In genomic region chr3:46947545-46947899, GRCh38 we compare ENCODE assay signal across 8 cellular contexts. TPM values are rescaled to one million over a fixed set of nuclear protein-coding genes. Genes with fewer than 3 reads are reported as not detected.
DNase-seq lines count a peak whose midpoint lies in the region; ATAC-seq and TF ChIP-seq lines count a peak whose summit lies in the region.

No MANE protein-coding gene starts in this region.

- intact Hi-C loops in HCT116 (cut with micrococcal nuclease) (no loop called here), psoas muscle (cut with DNase I) (no loop called here)

- H3K9me2 ChIP-seq in HCT116 (ENCODE audit: insufficient read depth) (no peaks in the 10 kb centered on the region), MM.1S (replicated peaks; ENCODE audit: insufficient read depth, low read length) (no peaks in the 10 kb centered on the region)

- CTCF ChIA-PET in HCT116 (lab: Charles Lee): interaction anchor here (1.3 to 1.8 kb wide), 2 partner anchors 12 to 24 kb away, joined by 4 to 7 read pairs; no protein-coding TSS in a partner anchor
- CTCF ChIA-PET in activated CD4-positive, alpha-beta memory T cell treated with anti-CD3 and anti-CD28 coated beads, Interleukin-2, amount 10 ng/mL, durations not matched to agents 7 days and 5 days (lab: Charles Lee): interaction anchor here (0.6 to 2.7 kb wide), 11 partner anchors 9 to 256 kb away, joined by 3 to 12 read pairs (median 4); partner anchors contain the start of gene NBEAL2

- RAD21 ChIA-PET in HCT116 (lab: Charles Lee; ENCODE audit: low non-redundant PET in 1 of 2, low total read pairs in 2 of 2, uncharacterized antibody in 2 of 2, unreplicated experiment in 2 of 2): interaction anchor here in 1 of 2 experiments (1.3 kb wide), 1 partner anchor 32 kb away, joined by 3 read pairs; the partner anchor contains the start of gene NBEAL2

- POLR2A ChIA-PET in HCT116 (lab: Charles Lee): interaction anchor here (0.7 to 1.9 kb wide), 3 partner anchors 12 to 29 kb away, joined by 3 to 5 read pairs (median 4); partner anchors contain the start of gene CCDC12
- POLR2A ChIA-PET in activated CD4-positive, alpha-beta memory T cell treated with anti-CD3 and anti-CD28 coated beads, Interleukin-2, amount 10 ng/mL, durations not matched to agents 7 days and 5 days (lab: Charles Lee): interaction anchor here (0.7 to 5.4 kb wide), 10 partner anchors 10 to 474 kb away, joined by 3 to 94 read pairs (median 16); partner anchors contain the start of genes CCDC12, NBEAL2, PTPN23 and SETD2

- H3K4me2 ChIP-seq in HCT116 (ENCODE audit: low read length) (peak overlapping the region; percentile 64), MM.1S (ENCODE audit: low read depth, low read length) (no peak overlapping the region)

- H3F3A ChIP-seq in MM.1S (ENCODE audit: insufficient read depth, low read length): no peaks in the 10 kb centered on the region

- DNase-seq in HCT116 (ENCODE audit: low read depth, low spot score): no peak
- no peak for DNase-seq in activated CD4-positive, alpha-beta memory T cell treated with anti-CD3 and anti-CD28 coated beads, Interleukin-2, amount 10 ng/mL, durations not matched to agents 7 days and 5 days
- no peak for DNase-seq in foreskin keratinocyte
- DNase-seq in psoas muscle: no peak
- DNase-seq in HCEC 1CT: no peak
- DNase-seq in HUDEP-2 (lab: John Stamatoyannopoulos, UW; ENCODE audit: unreplicated experiment in 76 of 76): no peak
- DNase-seq in NCI-H774 (lab: John Stamatoyannopoulos, UW): no peak
- DNase-seq in MM.1S: no peak

- peaks cover 46% of the 10 kb centered on the region for H3K36me3 Mint-ChIP-seq in activated CD4-positive, alpha-beta memory T cell treated with anti-CD3 and anti-CD28 coated beads, Interleukin-2, amount 10 ng/mL, durations not matched to agents 7 days and 5 days (ENCODE audit: low read depth)

- peaks cover 68 to 95% of the 10 kb centered on the region in 2 experiments for H3K4me1 ChIP-seq in HCT116 (ENCODE audit: control insufficient read depth in 1 of 2, insufficient read depth in 2 of 2, low read length in 2 of 2)
- H3K4me1 ChIP-seq in foreskin keratinocyte: peaks cover 47% of the 10 kb centered on the region
- peaks cover 84% of the 10 kb centered on the region for H3K4me1 ChIP-seq in psoas muscle
- H3K4me1 ChIP-seq in MM.1S (ENCODE audit: low read length): peaks cover 7% of the 10 kb centered on the region

- H3K27me3 ChIP-seq in HCT116 (ENCODE audit: insufficient read depth, low read length) (no peaks in the 10 kb centered on the region), foreskin keratinocyte (no peaks in the 10 kb centered on the region), psoas muscle (ENCODE audit: insufficient read depth in 3 of 3, low read length in 2 of 3) (no peaks in the 10 kb centered on the region), MM.1S (replicated peaks; ENCODE audit: insufficient read depth, low read length) (no peaks in the 10 kb centered on the region)

- H2AFZ ChIP-seq in HCT116 (ENCODE audit: low read depth, low read length, poor library complexity, severe bottlenecking): no peak overlapping the region
- no peak overlapping the region for H2AFZ ChIP-seq in MM.1S (ENCODE audit: low read length)

- H3K9ac ChIP-seq in HCT116 (ENCODE audit: low read length): peak overlapping the region; percentile 21; the same call in 1 of the 2 replicates
- no peak overlapping the region for H3K9ac ChIP-seq in MM.1S (ENCODE audit: low read length)

- H3K27ac ChIP-seq in HCT116 (ENCODE audit: low read depth, low read length): no peak overlapping the region
- peak overlapping the region; percentile 89 for H3K27ac ChIP-seq in foreskin keratinocyte
- H3K27ac ChIP-seq in psoas muscle: peak overlapping the region; percentile 90
- no peak overlapping the region for H3K27ac ChIP-seq in MM.1S (ENCODE audit: low read length)

- peak overlapping the region; percentile 70 for H3K4me3 Mint-ChIP-seq in activated CD4-positive, alpha-beta memory T cell treated with anti-CD3 and anti-CD28 coated beads, Interleukin-2, amount 10 ng/mL, durations not matched to agents 7 days and 5 days

- no peak for TF ChIP-seq POLR2A in HCT116 (IDR thresholded peaks at IDR 0.05; ENCODE audit: borderline replicate concordance, extremely low read depth, insufficient read depth, insufficient read length)

- H3K27ac Mint-ChIP-seq in activated CD4-positive, alpha-beta memory T cell treated with anti-CD3 and anti-CD28 coated beads, Interleukin-2, amount 10 ng/mL, durations not matched to agents 7 days and 5 days: peak overlapping the region; percentile 98

- H3K27me3 Mint-ChIP-seq in activated CD4-positive, alpha-beta memory T cell treated with anti-CD3 and anti-CD28 coated beads, Interleukin-2, amount 10 ng/mL, durations not matched to agents 7 days and 5 days: no peaks in the 10 kb centered on the region

- TF ChIP-seq CTCF in HCT116 (IDR thresholded peaks at IDR 0.05 in 2 of 3, conservative IDR thresholded peaks at IDR 0.05 in 1 of 3; ENCODE audit: borderline replicate concordance in 1 of 3, insufficient read depth in 1 of 3, low read depth in 2 of 3, low read length in 2 of 3) (no peak), foreskin keratinocyte (conservative IDR thresholded peaks at IDR 0.05) (no peak), psoas muscle (IDR thresholded peaks at IDR 0.05) (no peak), MM.1S (IDR thresholded peaks at IDR 0.05; ENCODE audit: low read length) (no peak)

- H3K4me1 Mint-ChIP-seq in activated CD4-positive, alpha-beta memory T cell treated with anti-CD3 and anti-CD28 coated beads, Interleukin-2, amount 10 ng/mL, durations not matched to agents 7 days and 5 days: peaks cover 79% of the 10 kb centered on the region

- no peak for ATAC-seq in HCT116
- ATAC-seq in foreskin keratinocyte: no peak
- ATAC-seq in psoas muscle: peak in 3 of 4 donors; percentile 0 to 3 (median 2)

- H3K79me2 ChIP-seq in HCT116 (ENCODE audit: insufficient read depth, low read length) (peaks cover 98% of the 10 kb centered on the region), MM.1S (ENCODE audit: low read length) (peaks cover 98% of the 10 kb centered on the region)

- H3K4me3 ChIP-seq in HCT116 (replicated peaks in 1 of 2; ENCODE audit: low read depth in 1 of 2, low read length in 2 of 2) (peak overlapping the region in 1 of 2 experiments; percentile 4; a peak in 2 of 4 replicates), psoas muscle (no peak overlapping the region), MM.1S (ENCODE audit: low read length) (no peak overlapping the region)

- H3K9me3 Mint-ChIP-seq in activated CD4-positive, alpha-beta memory T cell treated with anti-CD3 and anti-CD28 coated beads, Interleukin-2, amount 10 ng/mL, durations not matched to agents 7 days and 5 days: no peaks in the 10 kb centered on the region

- peaks cover 0 to 9% of the 10 kb centered on the region in 2 experiments; a peak in 1 of 4 replicates for H3K36me3 ChIP-seq in HCT116 (ENCODE audit: control insufficient read depth in 1 of 2, insufficient read depth in 2 of 2, low read length in 2 of 2)
- H3K36me3 ChIP-seq in psoas muscle (ENCODE audit: insufficient read depth in 1 of 2, low read depth in 1 of 2): no peaks in the 10 kb centered on the region
- H3K36me3 ChIP-seq in MM.1S (replicated peaks; ENCODE audit: insufficient read depth, low read length): peaks cover 3% of the 10 kb centered on the region; the same call in 1 of the 2 replicates

- whole genome bisulfite sequencing in psoas muscle, 3 donors: 79 to 83% (median 83%) methylated on average over 4 of the region's 4 CpGs

- no peak for TF ChIP-seq RAD21 in HCT116 (IDR thresholded peaks at IDR 0.05; ENCODE audit: low read depth)

- H3K9me3 ChIP-seq in HCT116 (ENCODE audit: control insufficient read depth in 1 of 2, insufficient read depth in 1 of 2, low read depth in 1 of 2, low read length in 2 of 2): no peaks in the 10 kb centered on the region
- H3K9me3 ChIP-seq in psoas muscle: no peaks in the 10 kb centered on the region
- H3K9me3 ChIP-seq in MM.1S (replicated peaks; ENCODE audit: insufficient read depth, low read length): no peaks in the 10 kb centered on the region

- BruUV-seq in HCT116 (replicated peaks; lab: Mats Ljungman, UMichigan): no TSS peak

- H4K20me1 ChIP-seq in HCT116 (ENCODE audit: insufficient read depth): peaks cover 43% of the 10 kb centered on the region; the same call in 1 of the 2 replicates
- peaks cover 86% of the 10 kb centered on the region for H4K20me1 ChIP-seq in MM.1S (ENCODE audit: insufficient read depth, low read length)

TF ChIP-seq in HCT116, 20 proteins besides CTCF, POLR2A, EP300 and RAD21 (continues in another document):
- TF ChIP-seq MAX (IDR thresholded peaks at IDR 0.05): no peak

RNA-seq across cellular contexts. Expression of gene CCDC12, which starts 29.0 kb away (rescaled TPM):
- total RNA-seq in HCT116 (2021; ENCODE audit: unreplicated experiment): 46.5 TPM
- polyA plus RNA-seq in HCT116 (2012): 53.5 and 55.3 TPM in 2 replicates
- total RNA-seq in activated CD4-positive, alpha-beta memory T cell treated with anti-CD3 and anti-CD28 coated beads, Interleukin-2, amount 10 ng/mL, durations not matched to agents 7 days and 5 days: 10 to 100 TPM; 55.0 to 56.7 TPM
- total RNA-seq in foreskin keratinocyte: 35.6 and 42.5 TPM in 2 replicates
- polyA plus RNA-seq in foreskin keratinocyte: 65.0 and 67.0 TPM in 2 replicates
- 10 to 100 TPM; 25.1 to 36.4 (median 34.9) TPM for total RNA-seq in psoas muscle
- polyA plus RNA-seq in psoas muscle: 10 to 100 TPM; 47.0 to 69.8 (median 55.5) TPM

RNA-seq across cellular contexts. Expression of gene NBEAL2, which starts 31.9 kb away (rescaled TPM):
- total RNA-seq in HCT116 (2021; ENCODE audit: unreplicated experiment) (72.9 TPM), foreskin keratinocyte (45.0 and 46.9 TPM in 2 replicates), psoas muscle (10 to 100 TPM in 1 of 4 donors, 1 to 10 TPM in 3; 7.3 to 11.2 (median 7.7) TPM)
- 55.2 and 61.9 TPM in 2 replicates for polyA plus RNA-seq in HCT116 (2012)
- 100 to 1,000 TPM; 254 to 267 TPM for total RNA-seq in activated CD4-positive, alpha-beta memory T cell treated with anti-CD3 and anti-CD28 coated beads, Interleukin-2, amount 10 ng/mL, durations not matched to agents 7 days and 5 days
- polyA plus RNA-seq in foreskin keratinocyte (34.1 and 36.8 TPM in 2 replicates), psoas muscle (10 to 100 TPM in 1 of 3 donors, 1 to 10 TPM in 2; 5.4 to 13.0 (median 6.4) TPM)

Comparison
In these comparisons a context has a peak if more than half of its experiments do, and no peak if none do; other contexts are left out.
1. ATAC-seq: peak in psoas muscle (3 of 4); none in HCT116 (single experiment) and foreskin keratinocyte (single experiment).
2. H3K27ac ChIP-seq: peak in foreskin keratinocyte (single experiment) and psoas muscle (single experiment); none in HCT116 (single experiment) and MM.1S (single experiment).